ENCODE assay signal across 10 cellular contexts in genomic region chr18:23981369-23981768, GRCh38. TPM values are rescaled to one million over a fixed set of nuclear protein-coding genes. Genes with fewer than 3 reads are reported as not detected.
DNase-seq lines count a peak whose midpoint lies in the region; ATAC-seq and TF ChIP-seq lines count a peak whose summit lies in the region.
"Had no signal": no experiment of that assay in that cellular context is flagged by ENCODE, and none has a peak within 500 bp of the region (broad histone marks: within the 10 kb centered on the region; RNA-seq: fewer than 3 reads in every experiment).

No MANE protein-coding gene starts in this region.

- H3K36me3 ChIP-seq in psoas muscle (ENCODE audit: insufficient read depth in 1 of 2, low read depth in 1 of 2) = no peaks in the 10 kb centered on the region

- WGBS in psoas muscle, 3 donors = 46 to 58% (median 51%) methylated on average over 5 of the region's 5 CpGs

- intact Hi-C loops in psoas muscle (cut with DNase I) (no loop called here), left ventricle myocardium superior (cut with micrococcal nuclease) (no loop called here)

- H3K27ac ChIP-seq in layer of hippocampus (ENCODE audit: low read depth, low read length) = peak overlapping the region; percentile 57
- no peak overlapping the region for H3K27ac ChIP-seq in psoas muscle

- H3K27me3 ChIP-seq in layer of hippocampus (ENCODE audit: control insufficient read depth, insufficient read depth, low read length) (no peaks in the 10 kb centered on the region), psoas muscle (ENCODE audit: insufficient read depth in 3 of 3, low read length in 2 of 3) (no peaks in the 10 kb centered on the region)

- H3K4me1 ChIP-seq in psoas muscle = no peaks in the 10 kb centered on the region

- TF ChIP-seq CTCF in GM13976 (IDR thresholded peaks at IDR 0.05; ENCODE audit: borderline replicate concordance, control extremely low read depth, extremely low read depth, insufficient read depth, missing control alignments) (no peak), psoas muscle (IDR thresholded peaks at IDR 0.05) (no peak)

- no peak overlapping the region for H3K4me3 ChIP-seq in psoas muscle

- peak; percentile 58 for DNase-seq in GM13976 (ENCODE audit: low spot score)
- no peak for DNase-seq in psoas muscle
- no peak for DNase-seq in left ventricle myocardium superior
- no peak for DNase-seq in activated effector memory CD4-positive, alpha-beta T cell treated with Interleukin-2 at 50 U/mL for 16 hours
- no peak for DNase-seq in Kasumi-1 (lab: John Stamatoyannopoulos, UW)
- DNase-seq: activated T-cell treated with anti-CD3 and anti-CD28 coated beads, Interleukin-2, amount 50 U/mL, for 72 hours; stimulated activated CD4-positive, alpha-beta T cell treated with anti-CD3 and anti-CD28 coated beads, Interleukin-4, amount 100 ng/mL, for 1 hour had no signal

- no peaks in the 10 kb centered on the region for H3K9me3 ChIP-seq in psoas muscle

- in situ Hi-C loops in GM13976 (cut with MboI; ENCODE audit: low sequenced_read_pairs, unreplicated experiment) = no loop called here

- peak; percentile 83 for ATAC-seq in GM21423 (IDR thresholded peaks at IDR 0.05; ENCODE audit: unreplicated experiment)
- peak; percentile 63 for ATAC-seq in HG03439 (IDR thresholded peaks at IDR 0.05; ENCODE audit: unreplicated experiment)
- no peak for ATAC-seq in psoas muscle
- ATAC-seq in left ventricle myocardium superior = no peak
- ATAC-seq: activated T-cell treated with anti-CD3 and anti-CD28 coated beads, Interleukin-2, amount 50 U/mL, for 72 hours had no signal

RNA-seq across cellular contexts. Expression of gene TTC39C, which starts 33.2 kb away (rescaled TPM):
- total RNA-seq in psoas muscle = 1 to 10 TPM; 1.2 to 2.4 (median 1.7) TPM
- 1 to 10 TPM in 1 of 3 donors, under 1 TPM in 2; 0.48 to 1.1 (median 0.51) TPM for polyA plus RNA-seq in psoas muscle
- 4.1 TPM for total RNA-seq in left ventricle myocardium superior

Comparison
In these comparisons a context has a peak if more than half of its experiments do, and no peak if none do; other contexts are left out.
1. ATAC-seq: peak in GM21423 (single experiment) and HG03439 (single experiment); none in psoas muscle (0 of 4) and left ventricle myocardium superior (single experiment).